ENCODE assay signal across 38 cellular contexts in genomic region chr20:21384308-21384892, GRCh38. TPM values are rescaled to one million over a fixed set of nuclear protein-coding genes. Genes with fewer than 3 reads are reported as not detected.
"Had no signal": no experiment of that assay in that cellular context is flagged by ENCODE, and none has a peak within 500 bp of the region (broad histone marks: within the 10 kb centered on the region; RNA-seq: fewer than 3 reads in every experiment).

No MANE protein-coding gene starts in this region.

- H3K27ac Mint-ChIP-seq: mesothelial cell of epicardium; natural killer cell treated with Interleukin-12 subunit alpha and Interleukin-12 subunit beta and Interleukin-15 and Interleukin-18, amount 100 ng/mL, for 72 hours; stimulated activated effector memory CD8-positive, alpha-beta T cell treated with anti-CD3 and anti-CD28 coated beads, Interleukin-12 subunit alpha, Interleukin-12 subunit beta, amount 100 ng/mL, for 72 hours; type B pancreatic cell had no signal

- H3K36me3 ChIP-seq: prostate gland had no signal

- H3K4me1 ChIP-seq: esophagus muscularis mucosa, foreskin keratinocyte, gastroesophageal sphincter, prostate gland, right atrium auricular region, sigmoid colon, stomach, tibial artery had no signal

- H3K4me3 ChIP-seq: coronary artery, esophagus muscularis mucosa, gastroesophageal sphincter, heart right ventricle, lung, mucosa of descending colon, prostate gland, right atrium auricular region, sigmoid colon, stomach, tibial artery had no signal

- H3K27me3 Mint-ChIP-seq: naive B cell; natural killer cell treated with Interleukin-12 subunit alpha and Interleukin-12 subunit beta and Interleukin-15 and Interleukin-18, amount 100 ng/mL, for 72 hours had no signal

- H2AFZ ChIP-seq: parathyroid adenoma had no signal

- H3K9me3 ChIP-seq: esophagus muscularis mucosa, gastroesophageal sphincter, heart right ventricle, mucosa of descending colon, prostate gland, right atrium auricular region, sigmoid colon, stomach, tibial artery had no signal

- H3K27me3 ChIP-seq: esophagus muscularis mucosa, foreskin keratinocyte, gastroesophageal sphincter, right atrium auricular region, sigmoid colon, stomach, tibial artery had no signal

- H3K4me3 Mint-ChIP-seq: mesothelial cell of epicardium; naive B cell; natural killer cell treated with Interleukin-12 subunit alpha and Interleukin-12 subunit beta and Interleukin-15 and Interleukin-18, amount 100 ng/mL, for 72 hours; neural crest cell; stimulated activated effector memory CD8-positive, alpha-beta T cell treated with anti-CD3 and anti-CD28 coated beads, Interleukin-12 subunit alpha, Interleukin-12 subunit beta, amount 100 ng/mL, for 72 hours; type B pancreatic cell had no signal

- DNase-seq: dermis blood vessel endothelial cell; effector memory CD4-positive, alpha-beta T cell; foreskin keratinocyte; glutamatergic neuron; heart right ventricle; hippocampal formation; mesenchymal stem cell; mucosa of descending colon; naive B cell; sigmoid colon; stimulated activated CD4-positive, alpha-beta T cell treated with anti-CD3 and anti-CD28 coated beads, Interleukin-2, amount 100 ng/mL, for 24 hours; stimulated activated CD4-positive, alpha-beta T cell treated with anti-CD3 and anti-CD28 coated beads, Interleukin-4, amount 100 ng/mL, for 24 hours; stimulated activated naive CD4-positive, alpha-beta T cell treated with Interleukin-2 at 50 U/mL for 16 hours; stomach; tibial artery had no signal

- H3K4me1 Mint-ChIP-seq: mesothelial cell of epicardium; naive B cell; stimulated activated effector memory CD8-positive, alpha-beta T cell treated with anti-CD3 and anti-CD28 coated beads, Interleukin-12 subunit alpha, Interleukin-12 subunit beta, amount 100 ng/mL, for 72 hours had no signal

- H3K79me2 ChIP-seq: parathyroid adenoma had no signal

- FAIRE-seq: endothelial cell of umbilical vein, keratinocyte had no signal

- H3K27ac ChIP-seq: coronary artery, esophagus muscularis mucosa, foreskin keratinocyte, gastroesophageal sphincter, heart right ventricle, parathyroid adenoma, prostate gland, right atrium auricular region, sigmoid colon, stomach, tibial artery had no signal

- H3K9me3 Mint-ChIP-seq: mesothelial cell of epicardium; naive B cell; natural killer cell treated with Interleukin-12 subunit alpha and Interleukin-12 subunit beta and Interleukin-15 and Interleukin-18, amount 100 ng/mL, for 72 hours; neural crest cell; stimulated activated effector memory CD8-positive, alpha-beta T cell treated with anti-CD3 and anti-CD28 coated beads, Interleukin-12 subunit alpha, Interleukin-12 subunit beta, amount 100 ng/mL, for 72 hours; type B pancreatic cell had no signal

- ATAC-seq: foreskin keratinocyte; gastroesophageal sphincter; heart right ventricle; left lobe of liver; mucosa of descending colon; natural killer cell treated with Interleukin-12 subunit alpha and Interleukin-12 subunit beta and Interleukin-15 and Interleukin-18, amount 100 ng/mL, for 72 hours; stimulated activated effector memory CD8-positive, alpha-beta T cell treated with anti-CD3 and anti-CD28 coated beads, Interleukin-12 subunit alpha, Interleukin-12 subunit beta, amount 100 ng/mL, for 72 hours had no signal

- H3K9ac ChIP-seq: parathyroid adenoma had no signal

RNA-seq across cellular contexts. Expression of gene NKX2-4, which starts 12.9 kb away (rescaled TPM):
- total RNA-seq: dermis blood vessel endothelial cell; endothelial cell of umbilical vein; epithelial cell of proximal tubule; esophagus muscularis mucosa; fibroblast of lung; foreskin keratinocyte; gastroesophageal sphincter; heart right ventricle; left lobe of liver; liver; lung; mesothelial cell of epicardium; mucosa of descending colon; natural killer cell treated with Interleukin-12 subunit alpha and Interleukin-12 subunit beta and Interleukin-15 and Interleukin-18, amount 100 ng/mL, for 72 hours; neural crest cell; osteoblast; right atrium auricular region; sigmoid colon; skeletal muscle tissue; stomach; subcutaneous adipose tissue; temporal lobe; urinary bladder had no signal
- polyA plus RNA-seq: endothelial cell of umbilical vein, fibroblast of lung, foreskin keratinocyte, heart right ventricle, keratinocyte, liver, lung, sigmoid colon, stomach, urinary bladder had no signal
